In genomic region chr11:5178046-5178837, GRCh38 we compare ENCODE assay signal across 23 cellular contexts. TPM values are rescaled to one million over a fixed set of nuclear protein-coding genes. Genes with fewer than 3 reads are reported as not detected.
DNase-seq lines count a peak whose midpoint lies in the region; ATAC-seq, FAIRE-seq and TF ChIP-seq lines count a peak whose summit lies in the region.
"Had no signal": no experiment of that assay in that cellular context is flagged by ENCODE, and none has a peak within 500 bp of the region (broad histone marks: within the 10 kb centered on the region; RNA-seq: fewer than 3 reads in every experiment).

No MANE protein-coding gene starts in this region.

- no peak overlapping the region for H3K4me3 ChIP-seq in IMR-90 (ENCODE audit: insufficient read depth, low read depth, low read length)
- H3K4me3 ChIP-seq in K562, result no peak overlapping the region

- 80% methylated on average over 1 of the region's 10 CpGs; no CpG with 5 or more reads in 1 of the 2 experiments for WGBS in IMR-90 (ENCODE audit: extremely low coverage in 2 of 2, insufficient read length in 1 of 2), 2 experiments
- WGBS in K562 (ENCODE audit: insufficient coverage, low coverage, missing lambda C conversion rate), result 57% methylated on average over 10 of the region's 10 CpGs

- TF ChIP-seq POLR2A in IMR-90 (IDR thresholded peaks at IDR 0.05; ENCODE audit: low read depth, low read length) (no peak), K562 (conservative IDR thresholded peaks at IDR 0.05) (no peak)

- no peak overlapping the region for H3K4me3 Mint-ChIP-seq in immature natural killer cell
- H3K4me3 Mint-ChIP-seq: CD4-positive, CD25-positive, alpha-beta regulatory T cell; CD8-positive, alpha-beta memory T cell; HFFc6 had no signal

- H3K18ac ChIP-seq in IMR-90 (ENCODE audit: low read depth, low read length), result no peak overlapping the region

- no peak overlapping the region for H2BK5ac ChIP-seq in IMR-90 (ENCODE audit: low read depth, low read length, poor library complexity, severe bottlenecking)

- BruUV-seq in IMR-90 (replicated peaks; lab: Mats Ljungman, UMichigan) (no TSS peak), K562 (replicated peaks; lab: Mats Ljungman, UMichigan) (no TSS peak)

- ATAC-seq in IMR-90 (ENCODE audit: low read depth), result no peak
- ATAC-seq in K562, result peak; percentile 80
- no peak for ATAC-seq in GM21737 (IDR thresholded peaks at IDR 0.05; ENCODE audit: unreplicated experiment)
- ATAC-seq: HCT116 had no signal

- H2BK15ac ChIP-seq in IMR-90 (ENCODE audit: low read depth, low read length), result no peak overlapping the region

- in situ Hi-C loops in IMR-90 (cut with MboI; ENCODE audit: low sequenced_read_pairs) (no loop called here), K562 (cut with MboI) (no loop called here)

- no peaks in the 10 kb centered on the region for H3K79me1 ChIP-seq in IMR-90 (ENCODE audit: low read depth in 1 of 2, low read length in 2 of 2)

- H3K9ac ChIP-seq in IMR-90 (ENCODE audit: low read depth, low read length) (no peak overlapping the region), K562 (ENCODE audit: insufficient read depth in 1 of 2, low read depth in 2 of 2, low read length in 2 of 2) (no peak overlapping the region)

- TF ChIP-seq EP300 in K562 (IDR thresholded peaks at IDR 0.05; ENCODE audit: low read length), result no peak

- no peak overlapping the region for H2AK9ac ChIP-seq in IMR-90 (replicated peaks; ENCODE audit: low read depth, low read length, poor library complexity)

- no peaks in the 10 kb centered on the region for H3K36me3 Mint-ChIP-seq in immature natural killer cell
- H3K36me3 Mint-ChIP-seq: CD4-positive, CD25-positive, alpha-beta regulatory T cell; CD8-positive, alpha-beta memory T cell had no signal

- no peaks in the 10 kb centered on the region for H3K79me2 ChIP-seq in K562 (ENCODE audit: control insufficient read depth, insufficient read depth, low read length)

- H4K5ac ChIP-seq in IMR-90 (ENCODE audit: low read depth, low read length), result no peak overlapping the region

- no peak for DNase-seq in IMR-90
- DNase-seq in K562 (ENCODE audit: extremely low read depth in 1 of 4, low spot score in 3 of 4), result no peak
- DNase-seq in dedifferentiated amniotic fluid mesenchymal stem cell (ENCODE audit: extremely low spot score), result peak; percentile 11
- no peak for DNase-seq in immature natural killer cell
- DNase-seq in NCI-H1694 treated with DMSO at 0.1 percent for 48 hours (lab: John Stamatoyannopoulos, UW), result no peak
- DNase-seq: ACHN; BE2C; CD4-positive, CD25-positive, alpha-beta regulatory T cell; CD8-positive, alpha-beta memory T cell; COR-L47; DMS 273 treated with DMSO at 0.1 percent for 48 hours; DMS53; GDM1; GOT3; H7; HFFc6 had no signal

- intact Hi-C loops in IMR-90 (cut with micrococcal nuclease), result no loop called here
- intact Hi-C loops in K562 (cut with micrococcal nuclease), result no loop called here

- TF ChIP-seq RAD21 in IMR-90 (IDR thresholded peaks at IDR 0.05; ENCODE audit: low read length) (no peak), K562 (CRISPR knock-in tag; conservative IDR thresholded peaks at IDR 0.05 in 1 of 2, IDR thresholded peaks at IDR 0.05 in 1 of 2) (no peak)

- H3K4me1 ChIP-seq in IMR-90 (ENCODE audit: control insufficient read depth, insufficient read depth, low read length) (no peaks in the 10 kb centered on the region), K562 (replicated peaks in 1 of 2; ENCODE audit: control insufficient read depth in 2 of 2, insufficient read depth in 2 of 2, low read length in 2 of 2) (no peaks in the 10 kb centered on the region; a peak in 1 of 5 replicates)
- H3K4me1 ChIP-seq: BE2C had no signal

- no peaks in the 10 kb centered on the region for H3K4me1 Mint-ChIP-seq in immature natural killer cell
- H3K4me1 Mint-ChIP-seq: CD4-positive, CD25-positive, alpha-beta regulatory T cell; CD8-positive, alpha-beta memory T cell had no signal

- no peak overlapping the region for H3K14ac ChIP-seq in IMR-90 (replicated peaks; ENCODE audit: low read depth, low read length)

- TF ChIP-seq CTCF in IMR-90 (conservative IDR thresholded peaks at IDR 0.05; ENCODE audit: low read depth, low read length), result no peak
- TF ChIP-seq CTCF in K562 (IDR thresholded peaks at IDR 0.05 in 2 of 3, conservative IDR thresholded peaks at IDR 0.05 in 1 of 3; ENCODE audit: insufficient read depth in 2 of 3, low read depth in 1 of 3, low read length in 3 of 3), result no peak

- no peak overlapping the region for H4K8ac ChIP-seq in IMR-90 (ENCODE audit: low read depth in 2 of 2, low read length in 2 of 2)

- no peak overlapping the region for H2BK20ac ChIP-seq in IMR-90 (ENCODE audit: low read depth, low read length)

- H3K27ac ChIP-seq in IMR-90 (ENCODE audit: insufficient read depth, low read length), result no peak overlapping the region
- H3K27ac ChIP-seq in K562 (ENCODE audit: extremely low read depth, low read depth, low read length), result no peak overlapping the region; the same call in 2 of the 3 replicates
- H3K27ac ChIP-seq: HL-60 had no signal

- no peaks in the 10 kb centered on the region for H3K9me1 ChIP-seq in IMR-90 (ENCODE audit: insufficient read depth, low read length)
- H3K9me1 ChIP-seq in K562 (ENCODE audit: control insufficient read depth, insufficient read depth, low read length), result no peaks in the 10 kb centered on the region

- no peak overlapping the region for H3K27ac Mint-ChIP-seq in immature natural killer cell
- H3K27ac Mint-ChIP-seq: CD4-positive, CD25-positive, alpha-beta regulatory T cell; CD8-positive, alpha-beta memory T cell; HFFc6 had no signal

- H3K9me3 ChIP-seq in IMR-90 (ENCODE audit: control insufficient read depth, insufficient read depth, low read length) (no peaks in the 10 kb centered on the region), K562 (replicated peaks; ENCODE audit: control insufficient read depth, insufficient read depth, low read depth, low read length) (no peaks in the 10 kb centered on the region)
- H3K9me3 ChIP-seq: BE2C had no signal

- dilution Hi-C loops in IMR-90 (cut with HindIII; ENCODE audit: low sequenced_read_pairs, unreplicated experiment), result no loop called here

- no peaks in the 10 kb centered on the region for H3K27me3 Mint-ChIP-seq in immature natural killer cell (ENCODE audit: low read depth in 3 of 3)
- H3K27me3 Mint-ChIP-seq: CD4-positive, CD25-positive, alpha-beta regulatory T cell had no signal

- POLR2A ChIA-PET in IMR-90 (lab: Charles Lee; ENCODE audit: unreplicated experiment) (no interaction called here), K562 (lab: Yijun Ruan, JAX) (no interaction called here)

- H4K91ac ChIP-seq in IMR-90 (ENCODE audit: insufficient read depth, low read depth, low read length), result no peak overlapping the region

- H3K4ac ChIP-seq in IMR-90 (ENCODE audit: low read depth, low read length), result no peak overlapping the region

- H2AFZ ChIP-seq in IMR-90 (replicated peaks; ENCODE audit: low read length, poor library complexity) (no peak overlapping the region), K562 (ENCODE audit: low read depth, low read length) (peak overlapping the region; percentile 79)

- H3K56ac ChIP-seq in IMR-90 (ENCODE audit: extremely low read depth, insufficient read depth, low read length), result no peak overlapping the region

- no peak overlapping the region for H2BK120ac ChIP-seq in IMR-90 (ENCODE audit: low read depth, low read length)

- H3K9me3 Mint-ChIP-seq in immature natural killer cell, result peaks cover 0 to 5% (median 0%) of the 10 kb centered on the region in 6 donors
- H3K9me3 Mint-ChIP-seq: HFFc6 had no signal

- H3K27me3 ChIP-seq in IMR-90 (ENCODE audit: control insufficient read depth, insufficient read depth, low read length) (no peaks in the 10 kb centered on the region), K562 (ENCODE audit: control insufficient read depth in 2 of 2, insufficient read depth in 2 of 2, low read length in 2 of 2) (no peaks in the 10 kb centered on the region)
- H3K27me3 ChIP-seq: BE2C had no signal

- no peak for FAIRE-seq in K562 (lab: Jason Lieb, UNC)
- FAIRE-seq: A204.1, GM12892, GM18507 had no signal

- no peak overlapping the region for H3K23ac ChIP-seq in IMR-90 (ENCODE audit: low read depth, low read length)

- H3K36me3 ChIP-seq in IMR-90 (ENCODE audit: control insufficient read depth, insufficient read depth, low read length) (no peaks in the 10 kb centered on the region), K562 (ENCODE audit: control insufficient read depth, insufficient read depth, low read length) (no peaks in the 10 kb centered on the region)
- H3K36me3 ChIP-seq: BE2C had no signal

- no peaks in the 10 kb centered on the region for H4K20me1 ChIP-seq in IMR-90 (ENCODE audit: insufficient read depth, low read length)
- no peaks in the 10 kb centered on the region for H4K20me1 ChIP-seq in K562 (replicated peaks; ENCODE audit: control insufficient read depth, insufficient read depth, low read length)

- H2AK5ac ChIP-seq in IMR-90 (ENCODE audit: low read depth, low read length), result no peak overlapping the region

- H3K4me2 ChIP-seq in IMR-90 (ENCODE audit: low read depth, low read length), result no peak overlapping the region
- H3K4me2 ChIP-seq in K562 (ENCODE audit: insufficient read depth, low read length), result no peak overlapping the region

- CTCF ChIA-PET in IMR-90 (lab: Yijun Ruan, JAX), result no interaction called here
- CTCF ChIA-PET in K562 (lab: Yijun Ruan, JAX; ENCODE audit: low intra/inter-chr PET ratio), result no interaction called here

RNA-seq across cellular contexts. Expression of gene OR51V1, which starts 22.2 kb away (rescaled TPM):
- total RNA-seq in IMR-90 (2012; rRNA removed), result not detected in 2 replicates
- not detected in 2 replicates for polyA plus RNA-seq in IMR-90 (2012; rRNA removed)
- not detected in 2 replicates for polyA plus RNA-seq in IMR-90 (2012; cell fraction: cytosol; rRNA removed)
- polyA plus RNA-seq in IMR-90 (2012; cell fraction: nucleus; rRNA removed; ENCODE audit: low replicate concordance), result not detected in 2 replicates
- not detected in 2 replicates for total RNA-seq in K562 (2011; cell fraction: chromatin; rRNA removed; ENCODE audit: low replicate concordance)
- not detected in 2 replicates for total RNA-seq in K562 (2011; cell fraction: nucleolus; rRNA removed)
- not detected in 2 replicates for total RNA-seq in K562 (2011; cell fraction: nucleoplasm; rRNA removed)
- total RNA-seq in K562 (2014; rRNA removed), result not detected in 2 replicates
- not detected in 2 replicates for total RNA-seq in K562 (2014; rRNA removed; fragmentation: Illumina TruSeq; extraction: Trizol)
- total RNA-seq in K562 (2015; rRNA removed; fragmentation: Illumina TruSeq; extraction: Trizol), result not detected in 2 replicates
- total RNA-seq in K562 (2021), result not detected in 2 replicates
- polyA plus RNA-seq in K562 (2011; rRNA removed), result not detected in 2 replicates
- polyA plus RNA-seq in K562 (2011; cell fraction: cytosol; rRNA removed), result not detected in 2 replicates
- not detected in 2 replicates for polyA plus RNA-seq in K562 (2011; cell fraction: nucleus; rRNA removed)
- not detected in 2 replicates for polyA plus RNA-seq in K562 (2012)
- not detected in 2 replicates for polyA plus RNA-seq in K562 (2014; fragmentation: Illumina TruSeq; extraction: Trizol)
- not detected for polyA plus RNA-seq in K562 (2014; fragmentation: Nextera tagmentation; extraction: Ambion mirVana)
- polyA plus RNA-seq in K562 (2014; rRNA removed), result not detected in 2 replicates
- polyA minus RNA-seq in K562 (2011; rRNA and poly(A)+ RNA removed), result 0.21 TPM in 1 of 2 replicates, not detected in the other
- polyA minus RNA-seq in K562 (2011; cell fraction: cytosol; rRNA and poly(A)+ RNA removed), result not detected in 2 replicates
- polyA minus RNA-seq in K562 (2011; cell fraction: nucleus; rRNA and poly(A)+ RNA removed), result not detected in 2 replicates
- polyA plus RNA-seq in immature natural killer cell, result not detected
- total RNA-seq: CD4-positive, CD25-positive, alpha-beta regulatory T cell; CD8-positive, alpha-beta memory T cell; H7; HFFc6; HT1080 had no signal
- polyA plus RNA-seq: CD4-positive, CD25-positive, alpha-beta regulatory T cell; CD8-positive, alpha-beta memory T cell had no signal

RNA-seq across cellular contexts. Expression of gene OR52A1, which starts 23.7 kb away (rescaled TPM):
- total RNA-seq in IMR-90 (2012; rRNA removed), result not detected in 2 replicates
- not detected in 2 replicates for polyA plus RNA-seq in IMR-90 (2012; rRNA removed)
- polyA plus RNA-seq in IMR-90 (2012; cell fraction: cytosol; rRNA removed), result not detected in 2 replicates
- polyA plus RNA-seq in IMR-90 (2012; cell fraction: nucleus; rRNA removed; ENCODE audit: low replicate concordance), result not detected in 2 replicates
- total RNA-seq in K562 (2011; cell fraction: chromatin; rRNA removed; ENCODE audit: low replicate concordance), result 0.04 TPM in 1 of 2 replicates, not detected in the other
- total RNA-seq in K562 (2011; cell fraction: nucleolus; rRNA removed), result 0.13 TPM in 1 of 2 replicates, not detected in the other
- 0.95 and 1.4 TPM in 2 replicates for total RNA-seq in K562 (2011; cell fraction: nucleoplasm; rRNA removed)
- total RNA-seq in K562 (2014; rRNA removed), result not detected in 2 replicates
- total RNA-seq in K562 (2014; rRNA removed; fragmentation: Illumina TruSeq; extraction: Trizol), result 0.04 and 0.06 TPM in 2 replicates
- under 0.01 and 0.04 TPM in 2 replicates for total RNA-seq in K562 (2015; rRNA removed; fragmentation: Illumina TruSeq; extraction: Trizol)
- total RNA-seq in K562 (2021), result 0.11 TPM in 1 of 2 replicates, not detected in the other
- not detected in 2 replicates for polyA plus RNA-seq in K562 (2011; rRNA removed)
- 0.06 and 0.10 TPM in 2 replicates for polyA plus RNA-seq in K562 (2011; cell fraction: cytosol; rRNA removed)
- 0.01 and 0.04 TPM in 2 replicates for polyA plus RNA-seq in K562 (2011; cell fraction: nucleus; rRNA removed)
- 0.04 TPM in 1 of 2 replicates, not detected in the other for polyA plus RNA-seq in K562 (2012)
- 0.33 TPM in 1 of 2 replicates, not detected in the other for polyA plus RNA-seq in K562 (2014; fragmentation: Illumina TruSeq; extraction: Trizol)
- polyA plus RNA-seq in K562 (2014; fragmentation: Nextera tagmentation; extraction: Ambion mirVana), result under 1 TPM; 0.15 to 0.21 TPM
- not detected in 2 replicates for polyA plus RNA-seq in K562 (2014; rRNA removed)
- 0.03 TPM in 1 of 2 replicates, not detected in the other for polyA minus RNA-seq in K562 (2011; rRNA and poly(A)+ RNA removed)
- polyA minus RNA-seq in K562 (2011; cell fraction: cytosol; rRNA and poly(A)+ RNA removed), result not detected in 2 replicates
- under 0.01 TPM in 1 of 2 replicates, not detected in the other for polyA minus RNA-seq in K562 (2011; cell fraction: nucleus; rRNA and poly(A)+ RNA removed)
- not detected for polyA plus RNA-seq in immature natural killer cell
- total RNA-seq: CD4-positive, CD25-positive, alpha-beta regulatory T cell; CD8-positive, alpha-beta memory T cell; HFFc6; HT1080 had no signal
- polyA plus RNA-seq: CD4-positive, CD25-positive, alpha-beta regulatory T cell; CD8-positive, alpha-beta memory T cell had no signal

RNA-seq across cellular contexts. Expression of gene OR52A5, which starts 40.1 kb away (rescaled TPM):
- total RNA-seq in IMR-90 (2012; rRNA removed), result not detected in 2 replicates
- polyA plus RNA-seq in IMR-90 (2012; rRNA removed), result not detected in 2 replicates
- polyA plus RNA-seq in IMR-90 (2012; cell fraction: cytosol; rRNA removed), result not detected in 2 replicates
- polyA plus RNA-seq in IMR-90 (2012; cell fraction: nucleus; rRNA removed; ENCODE audit: low replicate concordance), result not detected in 2 replicates
- 0.07 and 0.12 TPM in 2 replicates for total RNA-seq in K562 (2011; cell fraction: chromatin; rRNA removed; ENCODE audit: low replicate concordance)
- 0.13 TPM in 1 of 2 replicates, not detected in the other for total RNA-seq in K562 (2011; cell fraction: nucleolus; rRNA removed)
- 0.88 and 1.8 TPM in 2 replicates for total RNA-seq in K562 (2011; cell fraction: nucleoplasm; rRNA removed)
- total RNA-seq in K562 (2014; rRNA removed), result 0.04 TPM in 1 of 2 replicates, not detected in the other
- 0.04 TPM in 1 of 2 replicates, not detected in the other for total RNA-seq in K562 (2014; rRNA removed; fragmentation: Illumina TruSeq; extraction: Trizol)
- total RNA-seq in K562 (2015; rRNA removed; fragmentation: Illumina TruSeq; extraction: Trizol), result not detected in 2 replicates
- total RNA-seq in K562 (2021), result not detected in 2 replicates
- not detected in 2 replicates for polyA plus RNA-seq in K562 (2011; rRNA removed)
- polyA plus RNA-seq in K562 (2011; cell fraction: cytosol; rRNA removed), result not detected in 2 replicates
- not detected in 2 replicates for polyA plus RNA-seq in K562 (2011; cell fraction: nucleus; rRNA removed)
- polyA plus RNA-seq in K562 (2012), result 0.08 and 0.73 TPM in 2 replicates
- not detected in 2 replicates for polyA plus RNA-seq in K562 (2014; fragmentation: Illumina TruSeq; extraction: Trizol)
- 1 to 10 TPM in 1 of 2 experiments, under 1 TPM in 1; 0.94 to 1.1 TPM for polyA plus RNA-seq in K562 (2014; fragmentation: Nextera tagmentation; extraction: Ambion mirVana)
- not detected in 2 replicates for polyA plus RNA-seq in K562 (2014; rRNA removed)
- polyA minus RNA-seq in K562 (2011; rRNA and poly(A)+ RNA removed), result 0.03 and 0.07 TPM in 2 replicates
- polyA minus RNA-seq in K562 (2011; cell fraction: cytosol; rRNA and poly(A)+ RNA removed), result not detected in 2 replicates
- 0.11 and 0.13 TPM in 2 replicates for polyA minus RNA-seq in K562 (2011; cell fraction: nucleus; rRNA and poly(A)+ RNA removed)
- polyA plus RNA-seq in immature natural killer cell, result not detected
- total RNA-seq: CD4-positive, CD25-positive, alpha-beta regulatory T cell; CD8-positive, alpha-beta memory T cell; HFFc6; HT1080 had no signal
- polyA plus RNA-seq: CD4-positive, CD25-positive, alpha-beta regulatory T cell; CD8-positive, alpha-beta memory T cell had no signal

RNA-seq across cellular contexts. Expression of gene HBB, which starts 48.6 kb away (rescaled TPM):
- not detected in 2 replicates for total RNA-seq in IMR-90 (2012; rRNA removed)
- polyA plus RNA-seq in IMR-90 (2012; rRNA removed), result 0.24 TPM in 1 of 2 replicates, not detected in the other
- polyA plus RNA-seq in IMR-90 (2012; cell fraction: cytosol; rRNA removed), result 0.19 and 0.36 TPM in 2 replicates
- polyA plus RNA-seq in IMR-90 (2012; cell fraction: nucleus; rRNA removed; ENCODE audit: low replicate concordance), result not detected in 2 replicates
- total RNA-seq in K562 (2011; cell fraction: chromatin; rRNA removed; ENCODE audit: low replicate concordance), result 0.79 TPM in 1 of 2 replicates, not detected in the other
- 0.79 TPM in 1 of 2 replicates, not detected in the other for total RNA-seq in K562 (2011; cell fraction: nucleolus; rRNA removed)
- total RNA-seq in K562 (2011; cell fraction: nucleoplasm; rRNA removed), result not detected in 2 replicates
- 0.33 TPM in 1 of 2 replicates, not detected in the other for total RNA-seq in K562 (2014; rRNA removed)
- total RNA-seq in K562 (2014; rRNA removed; fragmentation: Illumina TruSeq; extraction: Trizol), result 0.33 and 0.45 TPM in 2 replicates
- total RNA-seq in K562 (2015; rRNA removed; fragmentation: Illumina TruSeq; extraction: Trizol), result not detected in 2 replicates
- total RNA-seq in K562 (2021), result 0.72 and 1.5 TPM in 2 replicates
- 0.23 and 0.46 TPM in 2 replicates for polyA plus RNA-seq in K562 (2011; rRNA removed)
- polyA plus RNA-seq in K562 (2011; cell fraction: cytosol; rRNA removed), result 0.92 TPM in 1 of 2 replicates, not detected in the other
- polyA plus RNA-seq in K562 (2011; cell fraction: nucleus; rRNA removed), result 0.72 TPM in 1 of 2 replicates, not detected in the other
- polyA plus RNA-seq in K562 (2012), result 0.23 and 0.37 TPM in 2 replicates
- 1.0 and 1.1 TPM in 2 replicates for polyA plus RNA-seq in K562 (2014; fragmentation: Illumina TruSeq; extraction: Trizol)
- polyA plus RNA-seq in K562 (2014; fragmentation: Nextera tagmentation; extraction: Ambion mirVana), result 1 to 10 TPM; 1.2 to 3.4 TPM
- 0.18 and 1.2 TPM in 2 replicates for polyA plus RNA-seq in K562 (2014; rRNA removed)
- not detected in 2 replicates for polyA minus RNA-seq in K562 (2011; rRNA and poly(A)+ RNA removed)
- polyA minus RNA-seq in K562 (2011; cell fraction: cytosol; rRNA and poly(A)+ RNA removed), result not detected in 2 replicates
- polyA minus RNA-seq in K562 (2011; cell fraction: nucleus; rRNA and poly(A)+ RNA removed), result not detected in 2 replicates
- 100 to 1,000 TPM; 155 to 747 (median 736) TPM for polyA plus RNA-seq in immature natural killer cell
- total RNA-seq: CD8-positive, alpha-beta memory T cell; H7; HFFc6; HT1080 had no signal
- polyA plus RNA-seq: CD8-positive, alpha-beta memory T cell had no signal

RNA-seq across cellular contexts. Expression of gene HBD, which starts 56.0 kb away (rescaled TPM):
- total RNA-seq in IMR-90 (2012; rRNA removed) (3.1 and 6.3 TPM in 2 replicates), K562 (2014; rRNA removed) (19.9 and 20.9 TPM in 2 replicates), K562 (2014; rRNA removed; fragmentation: Illumina TruSeq; extraction: Trizol) (26.9 and 27.6 TPM in 2 replicates), K562 (2015; rRNA removed; fragmentation: Illumina TruSeq; extraction: Trizol) (11.8 and 13.4 TPM in 2 replicates), K562 (2021) (26.6 and 28.0 TPM in 2 replicates)
- polyA plus RNA-seq in IMR-90 (2012; rRNA removed) (10.7 and 12.0 TPM in 2 replicates), K562 (2011; rRNA removed) (26.0 and 46.3 TPM in 2 replicates), K562 (2014; fragmentation: Illumina TruSeq; extraction: Trizol) (36.0 and 44.6 TPM in 2 replicates), K562 (2014; fragmentation: Nextera tagmentation; extraction: Ambion mirVana) (100 to 1,000 TPM; 137 to 169 TPM), K562 (2014; rRNA removed) (29.5 and 48.5 TPM in 2 replicates), immature natural killer cell (1 to 10 TPM in 1 of 3 donors, not detected in 2; 1.2 TPM)
- 15.1 and 17.7 TPM in 2 replicates for polyA plus RNA-seq in IMR-90 (2012; cell fraction: cytosol; rRNA removed)
- polyA plus RNA-seq in IMR-90 (2012; cell fraction: nucleus; rRNA removed; ENCODE audit: low replicate concordance), result 4.3 and 10.5 TPM in 2 replicates
- 4.7 and 5.3 TPM in 2 replicates for total RNA-seq in K562 (2011; cell fraction: chromatin; rRNA removed; ENCODE audit: low replicate concordance)
- total RNA-seq in K562 (2011; cell fraction: nucleolus; rRNA removed), result 10.2 and 15.1 TPM in 2 replicates
- total RNA-seq in K562 (2011; cell fraction: nucleoplasm; rRNA removed), result 11.3 and 12.1 TPM in 2 replicates
- 46.3 and 49.2 TPM in 2 replicates for polyA plus RNA-seq in K562 (2011; cell fraction: cytosol; rRNA removed)
- polyA plus RNA-seq in K562 (2011; cell fraction: nucleus; rRNA removed), result 14.5 and 15.3 TPM in 2 replicates
- 4.9 and 28.5 TPM in 2 replicates for polyA plus RNA-seq in K562 (2012)
- polyA minus RNA-seq in K562 (2011; rRNA and poly(A)+ RNA removed), result 10.7 and 23.6 TPM in 2 replicates
- polyA minus RNA-seq in K562 (2011; cell fraction: cytosol; rRNA and poly(A)+ RNA removed), result 6.2 and 7.1 TPM in 2 replicates
- 2.8 and 4.8 TPM in 2 replicates for polyA minus RNA-seq in K562 (2011; cell fraction: nucleus; rRNA and poly(A)+ RNA removed)
- total RNA-seq: CD4-positive, CD25-positive, alpha-beta regulatory T cell; CD8-positive, alpha-beta memory T cell; H7; HFFc6; HT1080 had no signal
- polyA plus RNA-seq: CD4-positive, CD25-positive, alpha-beta regulatory T cell; CD8-positive, alpha-beta memory T cell had no signal
